ENCODE assay signal across 8 cellular contexts in genomic region chr14:65412881-65413738, GRCh38. TPM values are rescaled to one million over a fixed set of nuclear protein-coding genes. Genes with fewer than 3 reads are reported as not detected.
DNase-seq lines count a peak whose midpoint lies in the region; ATAC-seq and TF ChIP-seq lines count a peak whose summit lies in the region.

No MANE protein-coding gene starts in this region.

- peak overlapping the region; percentile 90 for H3K4me3 ChIP-seq in BJ (ENCODE audit: low read depth, low read length)
- peak overlapping the region; percentile 49 to 86 (median 84) for H3K4me3 ChIP-seq in transverse colon

- peaks cover 14 to 22% of the 10 kb centered on the region in 2 donors for H3K4me1 Mint-ChIP-seq in natural killer cell

- no peak for TF ChIP-seq POLR2A in transverse colon (IDR thresholded peaks at IDR 0.05)

- POLR2A ChIA-PET in BJ (lab: Charles Lee): interaction anchor here (0.7 to 1.1 kb wide), 2 partner anchors 249 to 283 kb away, joined by 4 read pairs; no protein-coding TSS in a partner anchor

- H3K9me3 ChIP-seq in transverse colon: no peaks in the 10 kb centered on the region

- in situ Hi-C loops in transverse colon (cut with MboI; ENCODE audit: low pct_ligation_motif_present in 1 of 4, low pct_unique_long_range_greater_than_20kb in 1 of 4, low sequenced_read_pairs in 3 of 4): loop anchor here (10.0 to 25.0 kb wide), 5 partner anchors 201 to 649 kb away; no protein-coding TSS in a partner anchor

- no peaks in the 10 kb centered on the region for H3K36me3 Mint-ChIP-seq in natural killer cell

- intact Hi-C loops in natural killer cell (cut with micrococcal nuclease): loop anchor here (1.0 to 5.0 kb wide), 3 partner anchors 411 to 658 kb away; partner anchors contain the start of gene FNTB
- intact Hi-C loops in transverse colon (cut with DNase I; ENCODE audit: low total_unique reads): loop anchor here (5.0 kb wide), 1 partner anchor 409 kb away; no protein-coding TSS in a partner anchor

- H3K27ac Mint-ChIP-seq in natural killer cell: peak overlapping the region; percentile 89 to 93

- H3K9me3 Mint-ChIP-seq in natural killer cell: no peaks in the 10 kb centered on the region

- CTCF ChIA-PET in BJ (lab: Yijun Ruan, JAX): interaction anchor here (0.6 to 8.3 kb wide), 17 partner anchors 9 to 657 kb away, joined by 3 to 103 read pairs (median 4); no protein-coding TSS in a partner anchor

- peak overlapping the region; percentile 89 to 98 (median 94) for H3K27ac ChIP-seq in transverse colon

- peaks cover 0 to 2% of the 10 kb centered on the region in 2 donors for H3K27me3 Mint-ChIP-seq in natural killer cell (ENCODE audit: low read depth in 2 of 2)

- TF ChIP-seq CTCF in BJ (IDR thresholded peaks at IDR 0.05; ENCODE audit: insufficient read depth, low read depth, low read length): peak; percentile 24; the same call in 1 of the 2 replicates
- TF ChIP-seq CTCF in natural killer cell (IDR thresholded peaks at IDR 0.05): no peak
- TF ChIP-seq CTCF in transverse colon (IDR thresholded peaks at IDR 0.05): peak in 1 of 5 experiments; percentile 3

- WGBS in transverse colon (ENCODE audit: low coverage in 1 of 2), 2 donors: 1% methylated on average over 60 of the region's 85 CpGs; no CpG with 5 or more reads in 1 of the 2 donors

- H3K4me3 Mint-ChIP-seq in natural killer cell: peak overlapping the region; percentile 98

- DNase-seq in BJ (ENCODE audit: low read depth): no peak
- DNase-seq in NCI-H82 (lab: John Stamatoyannopoulos, UW): peak; percentile 86
- DNase-seq in activated T-cell treated with anti-CD3 and anti-CD28 coated beads for 4 hours: peak; percentile 5
- DNase-seq in fibroblast of gingiva (ENCODE audit: low read depth): peak; percentile 72
- DNase-seq in natural killer cell: peak; percentile 15
- peak; percentile 77 for DNase-seq in transverse colon

- no peaks in the 10 kb centered on the region for H3K36me3 ChIP-seq in BJ (ENCODE audit: control insufficient read depth, insufficient read depth, low read length)
- no peaks in the 10 kb centered on the region for H3K36me3 ChIP-seq in transverse colon

- H3K4me1 ChIP-seq in transverse colon: peaks cover 0 to 29% (median 9%) of the 10 kb centered on the region in 4 donors

- no peaks in the 10 kb centered on the region for H3K27me3 ChIP-seq in BJ (ENCODE audit: control insufficient read depth, insufficient read depth, low read length)
- H3K27me3 ChIP-seq in transverse colon: no peaks in the 10 kb centered on the region

- TF ChIP-seq EP300 in transverse colon (IDR thresholded peaks at IDR 0.05; ENCODE audit: low read depth): no peak

- ATAC-seq in GM18873 (IDR thresholded peaks at IDR 0.05; ENCODE audit: low FRiP score, unreplicated experiment) (peak; percentile 32), HG03135 (IDR thresholded peaks at IDR 0.05; ENCODE audit: unreplicated experiment) (peak; percentile 43), natural killer cell (peak; percentile 53 to 74 (median 61))

RNA-seq across cellular contexts. Expression of gene FUT8, which starts 0.6 kb away (rescaled TPM):
- polyA plus RNA-seq in BJ (2011; rRNA removed): 14.7 and 23.0 TPM in 2 replicates
- 17.8 and 18.0 TPM in 2 replicates for polyA minus RNA-seq in BJ (2011; rRNA and poly(A)+ RNA removed)
- total RNA-seq in natural killer cell: 10 to 100 TPM; 20.7 to 29.2 (median 21.2) TPM
- total RNA-seq in transverse colon: 10 to 100 TPM in 2 of 4 donors, 1 to 10 TPM in 2; 7.9 to 27.5 (median 12.8) TPM
